ENCODE assay signal across 20 cellular contexts in the genomic region with DNA sequence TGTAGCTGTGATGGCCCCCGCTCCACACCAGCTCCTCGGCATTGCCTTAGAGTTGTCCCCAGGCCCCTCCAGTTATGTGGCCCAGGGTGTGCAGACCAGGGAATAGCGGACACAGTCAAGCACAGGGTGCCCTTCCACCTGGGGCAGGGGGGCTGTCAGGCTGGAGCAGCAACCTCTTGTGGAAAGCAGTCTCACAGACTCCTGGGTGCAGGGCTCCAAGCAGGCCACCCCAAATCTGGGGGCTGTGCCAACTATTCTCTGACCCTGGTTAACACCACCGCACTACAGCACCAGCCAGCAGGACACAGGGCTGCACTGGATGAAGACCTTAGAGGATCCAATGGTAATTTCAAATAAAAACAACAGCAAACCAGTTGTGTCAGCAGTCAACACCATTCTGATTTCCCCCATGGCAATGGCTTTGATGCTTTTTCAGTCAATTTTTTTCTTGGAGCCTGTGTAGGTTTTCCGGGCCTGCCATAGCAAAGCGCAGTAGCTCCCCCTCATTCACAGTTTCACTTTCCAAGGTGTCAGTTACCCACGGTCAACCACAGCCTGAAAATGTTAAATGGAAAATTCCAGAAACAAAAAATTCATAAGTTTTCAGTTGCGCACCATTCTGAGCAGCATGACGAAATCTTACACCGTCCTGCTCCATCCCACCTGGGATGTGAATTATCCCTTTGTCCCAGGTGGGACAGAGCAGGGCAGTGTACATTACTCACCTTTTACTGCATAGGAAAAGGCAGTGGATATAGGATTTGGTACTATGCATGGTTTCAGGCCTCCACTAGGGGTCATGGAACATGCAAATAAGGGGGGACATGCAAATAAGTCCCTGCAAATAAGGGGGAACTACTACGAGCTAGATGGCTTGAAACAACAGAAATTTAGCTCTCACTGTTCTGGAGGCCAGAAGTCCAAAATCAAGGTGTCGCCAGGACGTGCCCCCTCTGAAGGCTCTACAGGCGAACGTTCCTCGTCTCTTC. TPM values are rescaled to one million over a fixed set of nuclear protein-coding genes. Genes with fewer than 3 reads are reported as not detected.
DNase-seq lines count a peak whose midpoint lies in the region; ATAC-seq, FAIRE-seq and TF ChIP-seq lines count a peak whose summit lies in the region.
"Had no signal": no experiment of that assay in that cellular context is flagged by ENCODE, and none has a peak within 500 bp of the region (broad histone marks: within the 10 kb centered on the region; RNA-seq: fewer than 3 reads in every experiment).

No MANE protein-coding gene starts in this region.

- peak; percentile 23 for DNase-seq in activated CD8-positive, alpha-beta T cell treated with anti-CD3 and anti-CD28 coated beads for 36 hours
- DNase-seq in activated CD8-positive, alpha-beta T cell treated with anti-CD3 and anti-CD28 coated beads, Interleukin-2, amount 10 ng/mL, durations not matched to agents 7 days and 5 days = no peak
- DNase-seq in GM12891 (ENCODE audit: insufficient read length, low spot score) (no peak), retinal pigment epithelial cell (ENCODE audit: low read depth) (no peak), Calu3 (no peak), Peyer's patch (no peak)
- no peak for DNase-seq in activated naive CD8-positive, alpha-beta T cell treated with anti-CD3 and anti-CD28 coated beads, Interleukin-2, amount 50 U/mL, for 24 hours
- DNase-seq: activated CD4-positive, CD25-positive, alpha-beta regulatory T cell; amniotic stem cell; IMR-90; left colon; midbrain; MV-4-11; NCI-H524 treated with DMSO at 0.1 percent for 48 hours; stimulated activated naive CD4-positive, alpha-beta T cell; T-helper 17 cell had no signal

- H3K27ac Mint-ChIP-seq in activated CD8-positive, alpha-beta T cell treated with anti-CD3 and anti-CD28 coated beads for 36 hours = peak overlapping the region; percentile 62
- no peak overlapping the region for H3K27ac Mint-ChIP-seq in activated CD8-positive, alpha-beta T cell treated with anti-CD3 and anti-CD28 coated beads, Interleukin-2, amount 10 ng/mL, durations not matched to agents 7 days and 5 days
- peak overlapping the region; percentile 70 for H3K27ac Mint-ChIP-seq in activated naive CD8-positive, alpha-beta T cell treated with anti-CD3 and anti-CD28 coated beads, Interleukin-2, amount 50 U/mL, for 24 hours
- H3K27ac Mint-ChIP-seq in Calu3 (ENCODE audit: unreplicated experiment) = no peak overlapping the region
- H3K27ac Mint-ChIP-seq: T-helper 17 cell, type B pancreatic cell had no signal

- intact Hi-C loops in activated CD8-positive, alpha-beta T cell treated with anti-CD3 and anti-CD28 coated beads for 36 hours (cut with micrococcal nuclease) = no loop called here
- intact Hi-C loops in Calu3 (cut with micrococcal nuclease; ENCODE audit: unreplicated experiment) = no loop called here

- peaks cover 24% of the 10 kb centered on the region for H3K4me1 Mint-ChIP-seq in activated CD8-positive, alpha-beta T cell treated with anti-CD3 and anti-CD28 coated beads for 36 hours (ENCODE audit: low read depth)
- H3K4me1 Mint-ChIP-seq in activated CD8-positive, alpha-beta T cell treated with anti-CD3 and anti-CD28 coated beads, Interleukin-2, amount 10 ng/mL, durations not matched to agents 7 days and 5 days (ENCODE audit: low read depth) = no peaks in the 10 kb centered on the region
- H3K4me1 Mint-ChIP-seq in activated naive CD8-positive, alpha-beta T cell treated with anti-CD3 and anti-CD28 coated beads, Interleukin-2, amount 50 U/mL, for 24 hours = peaks cover 42% of the 10 kb centered on the region
- no peaks in the 10 kb centered on the region for H3K4me1 Mint-ChIP-seq in Calu3 (ENCODE audit: low read depth, unreplicated experiment)
- H3K4me1 Mint-ChIP-seq: CD8-positive, alpha-beta memory T cell had no signal

- POLR2A ChIA-PET in activated CD8-positive, alpha-beta T cell treated with anti-CD3 and anti-CD28 coated beads for 36 hours (lab: Charles Lee) = no interaction called here
- POLR2A ChIA-PET in activated CD8-positive, alpha-beta T cell treated with anti-CD3 and anti-CD28 coated beads, Interleukin-2, amount 10 ng/mL, durations not matched to agents 7 days and 5 days (lab: Charles Lee) = no interaction called here

- ATAC-seq in activated CD8-positive, alpha-beta T cell treated with anti-CD3 and anti-CD28 coated beads for 36 hours = peak; percentile 41
- ATAC-seq in activated CD8-positive, alpha-beta T cell treated with anti-CD3 and anti-CD28 coated beads, Interleukin-2, amount 10 ng/mL, durations not matched to agents 7 days and 5 days = no peak
- peak; percentile 34 for ATAC-seq in activated naive CD8-positive, alpha-beta T cell treated with anti-CD3 and anti-CD28 coated beads, Interleukin-2, amount 50 U/mL, for 24 hours
- ATAC-seq in GM21737 (IDR thresholded peaks at IDR 0.05; ENCODE audit: unreplicated experiment) = no peak
- ATAC-seq: left colon, T-helper 17 cell had no signal

- CTCF ChIA-PET in activated CD8-positive, alpha-beta T cell treated with anti-CD3 and anti-CD28 coated beads for 36 hours (lab: Charles Lee) = interaction anchor here (1.0 kb wide), 1 partner anchor 16 kb away, joined by 3 read pairs; no protein-coding TSS in a partner anchor
- CTCF ChIA-PET in activated CD8-positive, alpha-beta T cell treated with anti-CD3 and anti-CD28 coated beads, Interleukin-2, amount 10 ng/mL, durations not matched to agents 7 days and 5 days (lab: Charles Lee) = interaction anchor here (0.6 kb wide), 1 partner anchor 850 kb away, joined by 3 read pairs; no protein-coding TSS in a partner anchor
- CTCF ChIA-PET in Calu3 (lab: Charles Lee) = no interaction called here

- no peaks in the 10 kb centered on the region for H3K27me3 ChIP-seq in Peyer's patch
- H3K27me3 ChIP-seq: right atrium auricular region had no signal

- TF ChIP-seq POLR2A in GM12891 (IDR thresholded peaks at IDR 0.05; ENCODE audit: low read depth, low read length) = no peak
- TF ChIP-seq POLR2A in Peyer's patch (IDR thresholded peaks at IDR 0.05) = no peak

- peak; percentile 17 for TF ChIP-seq CTCF in activated CD8-positive, alpha-beta T cell treated with anti-CD3 and anti-CD28 coated beads for 36 hours (IDR thresholded peaks at IDR 0.05)
- TF ChIP-seq CTCF in retinal pigment epithelial cell (conservative IDR thresholded peaks at IDR 0.05; ENCODE audit: low read depth, low read length) (peak; percentile 13), Calu3 (IDR thresholded peaks at IDR 0.05; ENCODE audit: unreplicated experiment) (no peak), Peyer's patch (IDR thresholded peaks at IDR 0.05) (no peak)

- BruUV-seq in Calu3 (replicated peaks; lab: Mats Ljungman, UMichigan) = no TSS peak

- no peak overlapping the region for H3K27ac ChIP-seq in Peyer's patch
- H3K27ac ChIP-seq: right atrium auricular region had no signal

- no peaks in the 10 kb centered on the region for H3K27me3 Mint-ChIP-seq in activated CD8-positive, alpha-beta T cell treated with anti-CD3 and anti-CD28 coated beads for 36 hours
- H3K27me3 Mint-ChIP-seq in activated CD8-positive, alpha-beta T cell treated with anti-CD3 and anti-CD28 coated beads, Interleukin-2, amount 10 ng/mL, durations not matched to agents 7 days and 5 days (ENCODE audit: low read depth) = peaks cover 7% of the 10 kb centered on the region
- H3K27me3 Mint-ChIP-seq in activated naive CD8-positive, alpha-beta T cell treated with anti-CD3 and anti-CD28 coated beads, Interleukin-2, amount 50 U/mL, for 24 hours = peaks cover 9% of the 10 kb centered on the region
- peaks cover 84% of the 10 kb centered on the region for H3K27me3 Mint-ChIP-seq in Calu3 (ENCODE audit: unreplicated experiment)

- peak; percentile 38 for FAIRE-seq in GM12891 (lab: Jason Lieb, UNC)

- H3K9me3 Mint-ChIP-seq in activated CD8-positive, alpha-beta T cell treated with anti-CD3 and anti-CD28 coated beads for 36 hours = no peaks in the 10 kb centered on the region
- H3K9me3 Mint-ChIP-seq in activated CD8-positive, alpha-beta T cell treated with anti-CD3 and anti-CD28 coated beads, Interleukin-2, amount 10 ng/mL, durations not matched to agents 7 days and 5 days (ENCODE audit: insufficient read depth) = no peaks in the 10 kb centered on the region
- no peaks in the 10 kb centered on the region for H3K9me3 Mint-ChIP-seq in activated naive CD8-positive, alpha-beta T cell treated with anti-CD3 and anti-CD28 coated beads, Interleukin-2, amount 50 U/mL, for 24 hours
- H3K9me3 Mint-ChIP-seq in Calu3 (ENCODE audit: low read depth, unreplicated experiment) = no peaks in the 10 kb centered on the region
- H3K9me3 Mint-ChIP-seq: CD8-positive, alpha-beta memory T cell; type B pancreatic cell had no signal

- no peaks in the 10 kb centered on the region for H3K9me3 ChIP-seq in Peyer's patch
- H3K9me3 ChIP-seq: right atrium auricular region had no signal

- H3K4me1 ChIP-seq in Peyer's patch = no peaks in the 10 kb centered on the region
- H3K4me1 ChIP-seq: right atrium auricular region had no signal

- no peaks in the 10 kb centered on the region for H3K36me3 ChIP-seq in Peyer's patch
- H3K36me3 ChIP-seq: right atrium auricular region had no signal

- H3K4me3 ChIP-seq in retinal pigment epithelial cell (ENCODE audit: low read length) (no peak overlapping the region), Peyer's patch (no peak overlapping the region)
- H3K4me3 ChIP-seq: right atrium auricular region had no signal

- H3K36me3 Mint-ChIP-seq in activated CD8-positive, alpha-beta T cell treated with anti-CD3 and anti-CD28 coated beads for 36 hours (ENCODE audit: low read depth) = no peaks in the 10 kb centered on the region
- no peaks in the 10 kb centered on the region for H3K36me3 Mint-ChIP-seq in activated CD8-positive, alpha-beta T cell treated with anti-CD3 and anti-CD28 coated beads, Interleukin-2, amount 10 ng/mL, durations not matched to agents 7 days and 5 days (ENCODE audit: low read depth)
- no peaks in the 10 kb centered on the region for H3K36me3 Mint-ChIP-seq in activated naive CD8-positive, alpha-beta T cell treated with anti-CD3 and anti-CD28 coated beads, Interleukin-2, amount 50 U/mL, for 24 hours (ENCODE audit: low read depth)
- H3K36me3 Mint-ChIP-seq in Calu3 (ENCODE audit: insufficient read depth, unreplicated experiment) = no peaks in the 10 kb centered on the region
- H3K36me3 Mint-ChIP-seq: CD8-positive, alpha-beta memory T cell; type B pancreatic cell had no signal

- no peak overlapping the region for H3K4me3 Mint-ChIP-seq in activated CD8-positive, alpha-beta T cell treated with anti-CD3 and anti-CD28 coated beads for 36 hours
- no peak overlapping the region for H3K4me3 Mint-ChIP-seq in activated CD8-positive, alpha-beta T cell treated with anti-CD3 and anti-CD28 coated beads, Interleukin-2, amount 10 ng/mL, durations not matched to agents 7 days and 5 days
- H3K4me3 Mint-ChIP-seq in activated naive CD8-positive, alpha-beta T cell treated with anti-CD3 and anti-CD28 coated beads, Interleukin-2, amount 50 U/mL, for 24 hours = peak overlapping the region; percentile 31
- no peak overlapping the region for H3K4me3 Mint-ChIP-seq in Calu3 (ENCODE audit: low read depth, unreplicated experiment)
- H3K4me3 Mint-ChIP-seq: CD8-positive, alpha-beta memory T cell; T-helper 17 cell; type B pancreatic cell had no signal

RNA-seq across cellular contexts. Expression of a gene that starts 49.0 kb away (rescaled TPM):
- 10 to 100 TPM; 27.4 to 30.8 TPM for total RNA-seq in activated CD8-positive, alpha-beta T cell treated with anti-CD3 and anti-CD28 coated beads for 36 hours
- 10 to 100 TPM; 19.2 to 21.3 TPM for total RNA-seq in activated CD8-positive, alpha-beta T cell treated with anti-CD3 and anti-CD28 coated beads, Interleukin-2, amount 10 ng/mL, durations not matched to agents 7 days and 5 days
- 22.4 TPM for polyA plus RNA-seq in GM12891 (2012; ENCODE audit: low read depth, missing spikeins)
- 104 TPM in 2 replicates for total RNA-seq in Calu3 (2022)
- total RNA-seq in Peyer's patch = 10 to 100 TPM; 12.4 to 92.6 (median 36.2) TPM

Comparison
In these comparisons a context has a peak if more than half of its experiments do, and no peak if none do; other contexts are left out.
1. ATAC-seq: peak in activated CD8-positive, alpha-beta T cell treated with anti-CD3 and anti-CD28 coated beads for 36 hours (single experiment) and activated naive CD8-positive, alpha-beta T cell treated with anti-CD3 and anti-CD28 coated beads, Interleukin-2, amount 50 U/mL, for 24 hours (single experiment); none in activated CD8-positive, alpha-beta T cell treated with anti-CD3 and anti-CD28 coated beads, Interleukin-2, amount 10 ng/mL, durations not matched to agents 7 days and 5 days (single experiment) and GM21737 (single experiment).
2. H3K27ac Mint-ChIP-seq: peak in activated CD8-positive, alpha-beta T cell treated with anti-CD3 and anti-CD28 coated beads for 36 hours (single experiment) and activated naive CD8-positive, alpha-beta T cell treated with anti-CD3 and anti-CD28 coated beads, Interleukin-2, amount 50 U/mL, for 24 hours (single experiment); none in activated CD8-positive, alpha-beta T cell treated with anti-CD3 and anti-CD28 coated beads, Interleukin-2, amount 10 ng/mL, durations not matched to agents 7 days and 5 days (single experiment) and Calu3 (single experiment).
3. CTCF ChIP-seq: peak in activated CD8-positive, alpha-beta T cell treated with anti-CD3 and anti-CD28 coated beads for 36 hours (single experiment) and retinal pigment epithelial cell (single experiment); none in Calu3 (single experiment) and Peyer's patch (0 of 6).